8 cellular contexts compared by ENCODE assay signal in the genomic region with DNA sequence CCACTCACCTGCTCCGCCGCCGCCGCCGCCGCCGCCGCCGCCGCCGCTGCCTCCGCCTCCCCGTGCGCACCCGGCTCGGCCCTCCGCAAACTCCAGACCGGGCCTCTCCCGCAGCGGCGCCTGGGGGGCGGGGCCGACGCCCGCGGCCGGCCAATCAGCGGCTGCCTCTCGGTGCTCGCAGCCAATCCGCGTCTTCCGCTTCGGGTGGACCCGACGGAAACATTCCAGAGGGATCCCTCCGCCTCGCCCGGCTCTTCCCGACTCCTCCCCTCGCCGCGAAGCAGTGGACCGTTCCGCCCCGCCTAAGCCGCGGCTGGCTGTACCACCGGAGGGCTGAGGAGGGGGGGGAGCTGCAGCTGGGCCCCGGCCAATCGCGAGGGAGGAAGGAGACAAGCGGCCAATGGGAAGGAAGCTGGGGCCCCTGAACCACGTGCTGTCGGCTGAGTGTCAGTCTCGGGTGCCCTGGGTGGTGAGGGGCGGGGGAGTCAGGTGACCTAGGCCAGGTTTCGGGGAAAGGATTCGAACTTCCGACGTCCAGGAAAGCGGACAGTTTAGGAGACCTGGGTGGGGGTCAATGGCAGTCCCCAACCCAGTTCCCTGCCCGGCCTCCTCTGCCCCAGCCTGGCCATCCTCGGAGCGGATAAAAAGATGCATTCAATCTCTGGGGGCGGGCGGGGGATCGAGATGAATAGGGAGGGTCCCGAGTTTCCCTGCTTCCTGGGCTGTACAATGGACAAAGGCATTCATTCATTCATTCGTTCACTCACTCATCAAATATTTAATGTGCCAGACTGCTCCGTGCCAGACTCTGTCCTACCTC. TPM values are rescaled to one million over a fixed set of nuclear protein-coding genes. Genes with fewer than 3 reads are reported as not detected.
DNase-seq lines count a peak whose midpoint lies in the region; ATAC-seq and TF ChIP-seq lines count a peak whose summit lies in the region.

A gene with protein sequence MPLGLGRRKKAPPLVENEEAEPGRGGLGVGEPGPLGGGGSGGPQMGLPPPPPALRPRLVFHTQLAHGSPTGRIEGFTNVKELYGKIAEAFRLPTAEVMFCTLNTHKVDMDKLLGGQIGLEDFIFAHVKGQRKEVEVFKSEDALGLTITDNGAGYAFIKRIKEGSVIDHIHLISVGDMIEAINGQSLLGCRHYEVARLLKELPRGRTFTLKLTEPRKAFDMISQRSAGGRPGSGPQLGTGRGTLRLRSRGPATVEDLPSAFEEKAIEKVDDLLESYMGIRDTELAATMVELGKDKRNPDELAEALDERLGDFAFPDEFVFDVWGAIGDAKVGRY (minus strand): TSS at position 99 of the 820 bp plus-strand sequence. CDS start 13,151 bp downstream, outside the sequence.

- H3K27ac Mint-ChIP-seq in effector memory CD8-positive, alpha-beta T cell, result peak within 1 kb of the TSS; percentile 79 to 82

- peak; percentile 72 for ATAC-seq in GM18907 (IDR thresholded peaks at IDR 0.05; ENCODE audit: unreplicated experiment)
- ATAC-seq in effector memory CD8-positive, alpha-beta T cell (replicated peaks), result peak; percentile 85
- ATAC-seq in lung (ENCODE audit: insufficient read depth, low FRiP score), result peak; percentile 94

- H3K36me3 Mint-ChIP-seq in effector memory CD8-positive, alpha-beta T cell (ENCODE audit: insufficient read depth), result peaks cover 12% of the 10 kb centered on the region

- H3K9me3 Mint-ChIP-seq in effector memory CD8-positive, alpha-beta T cell, result no peaks in the 10 kb centered on the region

- H3K4me1 ChIP-seq in lung (ENCODE audit: control insufficient read depth in 2 of 2, insufficient read depth in 2 of 2, low read length in 2 of 2), result peaks cover 0 to 18% of the 10 kb centered on the region in 2 donors

- no peak for TF ChIP-seq CTCF in lung (IDR thresholded peaks at IDR 0.05; ENCODE audit: control extremely low read depth, extremely low read depth)

- H3K27ac ChIP-seq in lung (ENCODE audit: low read depth in 1 of 2, low read length in 1 of 2), result peak within 1 kb of the TSS; percentile 64 to 91

- peak within 1 kb of the TSS; percentile 82 to 83 for H3K4me3 Mint-ChIP-seq in effector memory CD8-positive, alpha-beta T cell

- H3K36me3 ChIP-seq in lung (ENCODE audit: control insufficient read depth in 2 of 2, insufficient read depth in 2 of 2, low read length in 2 of 2), result peaks cover 0 to 5% of the 10 kb centered on the region in 2 donors

- no peaks in the 10 kb centered on the region for H3K27me3 ChIP-seq in lung (ENCODE audit: control insufficient read depth, insufficient read depth)

- H3K9me3 ChIP-seq in lung (ENCODE audit: control insufficient read depth in 2 of 2, insufficient read depth in 1 of 2, low read length in 1 of 2), result no peaks in the 10 kb centered on the region

- H3K4me1 Mint-ChIP-seq in effector memory CD8-positive, alpha-beta T cell (ENCODE audit: low read depth in 2 of 2), result peaks cover 22 to 23% of the 10 kb centered on the region in 2 donors

- 5 to 8% methylated on average over 44 to 63 of the region's 71 CpGs for WGBS in lung, 2 donors

- H3K4me3 ChIP-seq in lung, result peak within 1 kb of the TSS; percentile 61

- no peaks in the 10 kb centered on the region for H3K27me3 Mint-ChIP-seq in effector memory CD8-positive, alpha-beta T cell

- DNase-seq in A172 (ENCODE audit: low spot score) (peak; percentile 97), HT1080 (ENCODE audit: low read depth) (peak; percentile 98), NOMO-1 treated with DMSO at 0.1 percent for 48 hours (lab: John Stamatoyannopoulos, UW; ENCODE audit: unreplicated experiment) (peak; percentile 83), lung (ENCODE audit: low spot score) (peak; percentile 98)
- DNase-seq in activated CD8-positive, alpha-beta memory T cell treated with anti-CD3 and anti-CD28 coated beads for 48 hours (ENCODE audit: low read depth in 2 of 3, low spot score in 2 of 3), result peak; percentile 62 to 75 (median 67)
- peak; percentile 74 to 81 (median 77) for DNase-seq in effector memory CD8-positive, alpha-beta T cell
- peak; percentile 50 to 78 (median 67) for DNase-seq in stimulated activated CD4-positive, alpha-beta T cell treated with anti-CD3 and anti-CD28 coated beads, TNF-alpha, amount 100 ng/mL, for 1 hour (ENCODE audit: low read depth in 3 of 3, low spot score in 1 of 3)

RNA-seq across cellular contexts. Expression of the gene that starts here (rescaled TPM):
- 302 and 408 TPM in 2 replicates for total RNA-seq in A172 (2014; rRNA removed; shearing (Covaris generic))
- total RNA-seq in HT1080 (2014; rRNA removed; shearing (Covaris generic)), result 231 and 243 TPM in 2 replicates
- 136 and 163 TPM in 2 replicates for polyA plus RNA-seq in HT1080 (2015; cell fraction: cytosol; rRNA removed)
- 101 and 110 TPM in 2 replicates for polyA plus RNA-seq in HT1080 (2015; cell fraction: nucleus; rRNA removed)
- total RNA-seq in lung, result 100 to 1,000 TPM in 1 of 2 donors, 10 to 100 TPM in 1; 94.9 to 136 TPM
- 100 to 1,000 TPM; 126 to 156 TPM for polyA plus RNA-seq in lung

Comparison
In these comparisons a context has a peak if more than half of its experiments do, and no peak if none do; other contexts are left out.
1. Peak in every context shown above with its lines: DNase-seq, ATAC-seq, H3K4me3 ChIP-seq and H3K27ac ChIP-seq.